8 cellular contexts compared by ENCODE assay signal in the genomic region with DNA sequence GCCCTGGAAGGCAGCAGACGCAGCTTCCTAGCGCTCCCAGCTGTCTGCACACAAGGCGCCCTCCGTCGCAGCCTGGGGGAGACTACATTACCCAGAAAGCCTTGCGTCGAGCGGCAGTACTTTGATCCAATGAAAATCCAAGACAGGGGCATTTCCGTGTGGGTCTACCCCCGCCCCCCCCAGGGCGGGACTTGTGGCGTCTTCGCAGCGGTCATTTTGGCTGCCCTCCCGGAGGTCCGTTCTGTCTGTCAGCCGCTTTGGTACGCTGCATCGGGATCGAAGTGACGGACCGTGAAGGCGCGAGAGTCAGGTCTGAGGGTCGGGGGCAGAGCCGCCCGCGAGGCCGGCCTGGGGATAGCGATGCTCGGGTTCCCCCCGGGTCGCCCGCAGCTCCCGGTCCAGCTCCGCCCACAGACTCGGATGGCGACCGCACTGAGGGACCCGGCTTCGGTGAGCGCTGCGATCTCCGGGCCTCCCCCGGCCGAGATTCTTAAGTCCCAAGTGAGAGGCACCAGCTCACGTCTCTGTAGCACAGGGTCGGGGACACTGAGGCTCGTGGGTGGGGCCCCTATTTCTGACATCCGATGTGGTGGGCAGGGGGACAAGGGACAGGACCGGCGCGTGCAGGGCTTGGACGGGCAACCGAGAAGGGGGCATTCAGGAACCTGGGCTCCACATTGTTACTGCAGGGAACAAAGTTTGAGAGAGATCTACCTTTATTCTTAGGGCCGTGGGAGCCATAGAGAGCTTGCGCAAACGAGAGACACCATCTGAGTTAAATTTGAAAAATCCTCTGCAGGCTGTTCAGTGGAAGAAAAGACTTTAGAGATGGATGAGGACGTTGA.
DNase-seq lines count a peak whose midpoint lies in the region; ATAC-seq and FAIRE-seq lines count a peak whose summit lies in the region.

A gene (plus strand): TSS at position 182 of the 845 bp plus-strand sequence. CDS start 179 bp downstream, at position 361.

- peak; percentile 98 for ATAC-seq in GM18907 (IDR thresholded peaks at IDR 0.05; ENCODE audit: unreplicated experiment)
- peak; percentile 87 for ATAC-seq in HG03139 (IDR thresholded peaks at IDR 0.05; ENCODE audit: unreplicated experiment)
- ATAC-seq in central memory CD8-positive, alpha-beta T cell (replicated peaks; ENCODE audit: extremely low read depth, poor library complexity, severe bottlenecking) = peak; percentile 100

- DNase-seq in AG08396 (ENCODE audit: low spot score) (peak; percentile 97), NCI-H226 (peak; percentile 96)
- DNase-seq in activated CD4-positive, CD25-positive, alpha-beta regulatory T cell (lab: John Stamatoyannopoulos, UW) = peak; percentile 61 to 73 (median 70)
- peak; percentile 71 to 82 for DNase-seq in central memory CD8-positive, alpha-beta T cell (ENCODE audit: low spot score in 2 of 2)
- peak; percentile 70 to 77 for DNase-seq in stimulated activated CD4-positive, alpha-beta T cell treated with anti-CD3 and anti-CD28 coated beads, Interleukin-12 subunit alpha, Interleukin-12 subunit beta, amount 100 ng/mL, for 24 hours (ENCODE audit: low read depth in 2 of 2)

- peak; percentile 58 for FAIRE-seq in islet of Langerhans (lab: Jason Lieb, UNC)

- H3K4me1 Mint-ChIP-seq in central memory CD8-positive, alpha-beta T cell = peaks cover 33% of the 10 kb centered on the region

- H3K9me3 Mint-ChIP-seq in central memory CD8-positive, alpha-beta T cell = peaks cover 15% of the 10 kb centered on the region

- peaks cover 8% of the 10 kb centered on the region for H3K36me3 Mint-ChIP-seq in central memory CD8-positive, alpha-beta T cell (ENCODE audit: insufficient read depth)

- H3K27ac Mint-ChIP-seq in central memory CD8-positive, alpha-beta T cell (ENCODE audit: low read depth) = peak within 1 kb of the TSS; percentile 95

- no peaks in the 10 kb centered on the region for H3K27me3 Mint-ChIP-seq in central memory CD8-positive, alpha-beta T cell

- H3K4me3 Mint-ChIP-seq in central memory CD8-positive, alpha-beta T cell = peak within 1 kb of the TSS; percentile 89

Comparison
In these comparisons a context has a peak if more than half of its experiments do, and no peak if none do; other contexts are left out.
1. Peak in every context shown above with its lines: DNase-seq and ATAC-seq.